ENCODE assay signal across 11 cellular contexts in genomic region chrX:30308263-30309138, GRCh38. TPM values are rescaled to one million over a fixed set of nuclear protein-coding genes. Genes with fewer than 3 reads are reported as not detected.
DNase-seq lines count a peak whose midpoint lies in the region; ATAC-seq, FAIRE-seq and TF ChIP-seq lines count a peak whose summit lies in the region.
"Had no signal": no experiment of that assay in that cellular context is flagged by ENCODE, and none has a peak within 500 bp of the region (broad histone marks: within the 10 kb centered on the region; RNA-seq: fewer than 3 reads in every experiment).

No MANE protein-coding gene starts in this region.

- H4K20me1 ChIP-seq in H1 (replicated peaks in 1 of 2; ENCODE audit: control insufficient read depth in 1 of 2, insufficient read depth in 2 of 2, low read length in 2 of 2) = no peaks in the 10 kb centered on the region

- H3K23ac ChIP-seq in H1 (ENCODE audit: insufficient read length) = no peak overlapping the region

- H3K4me2 ChIP-seq in H1 (ENCODE audit: insufficient read depth in 1 of 2, low read depth in 2 of 2, low read length in 2 of 2) = peak overlapping the region; percentile 74 to 92

- no peak overlapping the region for H4K5ac ChIP-seq in H1 (ENCODE audit: insufficient read length, low read depth, low read length)

- H2AFZ ChIP-seq in H1 (ENCODE audit: low read length) = peak overlapping the region; percentile 62; the same call in 1 of the 2 replicates

- intact Hi-C loops in ovary (cut with DNase I) = no loop called here

- H2BK120ac ChIP-seq in H1 (replicated peaks; ENCODE audit: low read depth, low read length) = no peak overlapping the region

- H2BK20ac ChIP-seq in H1 (ENCODE audit: low read length) = no peak overlapping the region

- POLR2A ChIA-PET in H1 (lab: Charles Lee; ENCODE audit: partially characterized antibody) = no interaction called here

- H3K18ac ChIP-seq in H1 (ENCODE audit: extremely low read depth, low read length) = no peak overlapping the region

- FAIRE-seq in H1 (lab: Jason Lieb, UNC) = no peak

- H2BK15ac ChIP-seq in H1 (ENCODE audit: low read length) = no peak overlapping the region; the same call in 1 of the 2 replicates

- no peaks in the 10 kb centered on the region for H3K79me2 ChIP-seq in H1 (ENCODE audit: control insufficient read depth in 1 of 2, insufficient read depth in 2 of 2, low read length in 2 of 2)

- H3K36me3 ChIP-seq in H1 (ENCODE audit: control insufficient read depth in 2 of 4, insufficient read depth in 4 of 4, low read length in 3 of 4) = no peaks in the 10 kb centered on the region
- H3K36me3 ChIP-seq in ovary = no peaks in the 10 kb centered on the region

- WGBS in H1 (ENCODE audit: extremely low coverage in 1 of 2, insufficient coverage in 1 of 2, insufficient read length in 1 of 2, insufficient replicate concordance in 2 of 2, low coverage in 1 of 2, low lambda C conversion rate in 2 of 2, missing lambda C conversion rate in 1 of 2), 2 experiments = 0% methylated on average over 7 of the region's 71 CpGs; no CpG with 5 or more reads in 1 of the 2 experiments
- WGBS in ovary, 3 donors = 29 to 39% (median 30%) methylated on average over 62 to 71 of the region's 71 CpGs

- H3K4me3 ChIP-seq in GM12865 (ENCODE audit: low read depth, low read length) = no peak overlapping the region
- H3K4me3 ChIP-seq in H1 (ENCODE audit: extremely low read depth in 1 of 4, insufficient read depth in 2 of 4, low read depth in 3 of 4, low read length in 4 of 4) = peak overlapping the region; percentile 34 to 60 (median 36)
- peak overlapping the region; percentile 18 for H3K4me3 ChIP-seq in ovary

- no peak overlapping the region for H4K91ac ChIP-seq in H1 (replicated peaks; ENCODE audit: insufficient read length, low read length)

- TF ChIP-seq CTCF in GM12865 (IDR thresholded peaks at IDR 0.05; ENCODE audit: insufficient read depth, low read depth, low read length, missing control alignments) = peak; percentile 24
- peak; percentile 44 to 51 (median 47) for TF ChIP-seq CTCF in H1 (IDR thresholded peaks at IDR 0.05; ENCODE audit: control extremely low read depth in 1 of 3, insufficient read depth in 1 of 3, low read depth in 1 of 3, low read length in 3 of 3)
- peak in 2 of 3 donors; percentile 32 to 43 for TF ChIP-seq CTCF in ovary (IDR thresholded peaks at IDR 0.05)

- TF ChIP-seq EP300 in H1 (IDR thresholded peaks at IDR 0.05; ENCODE audit: borderline replicate concordance in 1 of 2, low read depth in 2 of 2, low read length in 2 of 2) = no peak
- no peak for TF ChIP-seq EP300 in ovary (IDR thresholded peaks at IDR 0.05)

- peak; percentile 18 to 41; a peak in 3 of 4 replicates for TF ChIP-seq RAD21 in H1 (IDR thresholded peaks at IDR 0.05 in 1 of 2, conservative IDR thresholded peaks at IDR 0.05 in 1 of 2; ENCODE audit: low read depth in 2 of 2, low read length in 2 of 2)

- no peak for ATAC-seq in GM19463 (IDR thresholded peaks at IDR 0.05; ENCODE audit: unreplicated experiment)
- ATAC-seq: HCT116 had no signal

- H3K4me1 ChIP-seq in H1 (replicated peaks in 1 of 4; ENCODE audit: control insufficient read depth in 3 of 4, insufficient read depth in 4 of 4, low read length in 3 of 4) (0 out of 7 replicates have a peak, but pooled peaks cover 0 to 4% (median 0%) of the 10 kb centered on the region in 4 experiments), ovary (ENCODE audit: insufficient read depth) (no peaks in the 10 kb centered on the region)

- peaks cover 9% of the 10 kb centered on the region; the same call in 1 of the 2 replicates for H3K23me2 ChIP-seq in H1 (ENCODE audit: low read depth, low read length)

- H3K27ac ChIP-seq in H1 (ENCODE audit: low read depth, low read length) = no peak overlapping the region
- H3K27ac ChIP-seq in ovary = peak overlapping the region in 1 of 2 donors; percentile 31

- H3K9me3 ChIP-seq in H1 (ENCODE audit: insufficient read depth in 2 of 2, low read depth in 1 of 2, low read length in 1 of 2) (no peaks in the 10 kb centered on the region), ovary (no peaks in the 10 kb centered on the region)

- H3K56ac ChIP-seq in H1 (replicated peaks; ENCODE audit: insufficient read length, low read depth, low read length) = no peak overlapping the region

- no peak overlapping the region for H3K4ac ChIP-seq in H1 (replicated peaks; ENCODE audit: insufficient read length, low read depth, low read length)

- H3K9ac ChIP-seq in H1 (replicated peaks in 1 of 4; ENCODE audit: extremely low read depth in 1 of 4, low read depth in 3 of 4, low read length in 3 of 4) = no peak overlapping the region

- H2BK5ac ChIP-seq in H1 (ENCODE audit: low read depth, low read length) = no peak overlapping the region

- peaks cover 4 to 31% (median 26%) of the 10 kb centered on the region in 4 experiments for H3K27me3 ChIP-seq in H1 (replicated peaks in 1 of 4; ENCODE audit: control insufficient read depth in 3 of 4, extremely low read depth in 1 of 4, insufficient read depth in 3 of 4, low read length in 3 of 4)
- no peaks in the 10 kb centered on the region for H3K27me3 ChIP-seq in ovary

- peak; percentile 13 for DNase-seq in GM12865 (ENCODE audit: low read depth)
- peak; percentile 51 for DNase-seq in NCI-H1417 treated with DMSO at 0.1 percent for 48 hours (lab: John Stamatoyannopoulos, UW)
- peak in 1 of 2 experiments; percentile 52 for DNase-seq in H1 (ENCODE audit: low read depth in 1 of 2, low spot score in 2 of 2)
- peak; percentile 30 to 57 (median 38) for DNase-seq in ovary
- no peak for DNase-seq in NCI-H2227 treated with DMSO at 0.1 percent for 48 hours (lab: John Stamatoyannopoulos, UW)
- DNase-seq in activated T-cell treated with anti-CD3 and anti-CD28 coated beads for 4 hours = no peak
- DNase-seq in EL = no peak
- DNase-seq: foreskin melanocyte, T1000 had no signal

- peak overlapping the region; percentile 68; the same call in 1 of the 2 replicates for H4K8ac ChIP-seq in H1 (ENCODE audit: extremely low read depth, insufficient read depth, low read length)

- CTCF ChIA-PET in H1 (lab: Charles Lee; ENCODE audit: partially characterized antibody) = interaction anchor here (0.7 to 1.3 kb wide), 8 partner anchors 31 to 200 kb away, joined by 3 read pairs; no protein-coding TSS in a partner anchor

- H3K14ac ChIP-seq in H1 (ENCODE audit: insufficient read length) = no peak overlapping the region

- no peak overlapping the region for H2BK12ac ChIP-seq in H1 (ENCODE audit: low read depth, low read length)

- H3K79me1 ChIP-seq in H1 (ENCODE audit: low read depth, low read length) = no peaks in the 10 kb centered on the region

- TF ChIP-seq POLR2A in H1 (IDR thresholded peaks at IDR 0.05; ENCODE audit: control extremely low read depth in 1 of 2, low read depth in 2 of 2, low read length in 2 of 2) (no peak), ovary (IDR thresholded peaks at IDR 0.05) (no peak)

- no peak overlapping the region for H2AK5ac ChIP-seq in H1 (ENCODE audit: low read depth, low read length)

TF ChIP-seq in H1, 55 proteins besides CTCF, POLR2A, EP300 and RAD21 (continues in another document):
- TF ChIP-seq HDAC6 (IDR thresholded peaks at IDR 0.05; ENCODE audit: low read depth, low read length) = no peak
- no peak for TF ChIP-seq NRF1 (IDR thresholded peaks at IDR 0.05; ENCODE audit: low read depth, low read length)
- TF ChIP-seq CEBPB (IDR thresholded peaks at IDR 0.05; ENCODE audit: low read depth, low read length) = no peak
- no peak for TF ChIP-seq SIN3A (conservative IDR thresholded peaks at IDR 0.05 in 1 of 2, IDR thresholded peaks at IDR 0.05 in 1 of 2; ENCODE audit: low read depth in 1 of 2, low read length in 2 of 2)
- no peak for TF ChIP-seq MAFK (IDR thresholded peaks at IDR 0.05; ENCODE audit: low read depth, low read length)
- no peak for TF ChIP-seq CBX5 (IDR thresholded peaks at IDR 0.05; ENCODE audit: low read depth, low read length)
- TF ChIP-seq TEAD4 (IDR thresholded peaks at IDR 0.05; ENCODE audit: low read depth, low read length) = no peak
- no peak for TF ChIP-seq BCL11A (IDR thresholded peaks at IDR 0.05; ENCODE audit: low read depth in 2 of 2, low read length in 2 of 2)
- TF ChIP-seq MAX (IDR thresholded peaks at IDR 0.05) = peak; percentile 80; the same call in 1 of the 2 replicates
- TF ChIP-seq KDM5A (IDR thresholded peaks at IDR 0.05; ENCODE audit: low read length) = no peak
- TF ChIP-seq KDM4A (IDR thresholded peaks at IDR 0.05; ENCODE audit: low read depth, low read length, severe bottlenecking) = peak; percentile 84
- peak; percentile 13 for TF ChIP-seq ASH2L (IDR thresholded peaks at IDR 0.05; ENCODE audit: low read length)
- peak; percentile 72; the same call in 1 of the 2 replicates for TF ChIP-seq SUZ12 (IDR thresholded peaks at IDR 0.05; ENCODE audit: low read length)
- TF ChIP-seq USF2 (IDR thresholded peaks at IDR 0.05; ENCODE audit: low read length) = no peak
- TF ChIP-seq CREB1 (IDR thresholded peaks at IDR 0.05) = no peak

RNA-seq across cellular contexts. Expression of gene NR0B1, which starts 0.7 kb away (rescaled TPM):
- total RNA-seq in H1 (2021; fragmentation: NEBNext Ultra II Directional; extraction: Animal tissue kit (Norgen Biotek cat#: 25700)) = 0.15 and 0.24 TPM in 2 replicates
- polyA plus RNA-seq in H1 (2011; rRNA removed) (0.24 and 0.26 TPM in 2 replicates), ovary (1 to 10 TPM; 1.3 to 5.8 TPM)
- 0.14 TPM for polyA plus RNA-seq in H1 (2011; cell fraction: cytosol; rRNA removed)
- polyA plus RNA-seq in H1 (2011; cell fraction: nucleus; rRNA removed) = 0.20 TPM
- 0.17 to 0.28 TPM (median 0.25 TPM) in 4 replicates for polyA plus RNA-seq in H1 (2012, experiment 1 of 2)
- 0.33 TPM for polyA plus RNA-seq in H1 (2012, experiment 2 of 2)
- polyA plus RNA-seq in H1 (2013, experiment 1 of 2) = 0.20 TPM
- 0.09 TPM for polyA plus RNA-seq in H1 (2013, experiment 2 of 2)
- 0.09 TPM in 1 of 2 replicates, not detected in the other for polyA minus RNA-seq in H1 (2011; rRNA and poly(A)+ RNA removed)
- not detected for polyA minus RNA-seq in H1 (2011; cell fraction: cytosol; rRNA and poly(A)+ RNA removed)
- polyA minus RNA-seq in H1 (2011; cell fraction: nucleus; rRNA and poly(A)+ RNA removed) = not detected
- total RNA-seq in ovary = 1 to 10 TPM; 1.3 to 4.6 (median 2.6) TPM

Comparison
In these comparisons a context has a peak if more than half of its experiments do, and no peak if none do; other contexts are left out.
1. DNase-seq: peak in GM12865 (single experiment), NCI-H1417 treated with DMSO at 0.1 percent for 48 hours (single experiment) and ovary (5 of 5); none in NCI-H2227 treated with DMSO at 0.1 percent for 48 hours (single experiment), activated T-cell treated with anti-CD3 and anti-CD28 coated beads for 4 hours (single experiment) and EL (single experiment).
2. Peak in every context shown above with its lines, with median percentiles within 50 percentile points of each other: CTCF ChIP-seq.